Comparison of ENCODE assay signal across 8 cellular contexts in the genomic region with DNA sequence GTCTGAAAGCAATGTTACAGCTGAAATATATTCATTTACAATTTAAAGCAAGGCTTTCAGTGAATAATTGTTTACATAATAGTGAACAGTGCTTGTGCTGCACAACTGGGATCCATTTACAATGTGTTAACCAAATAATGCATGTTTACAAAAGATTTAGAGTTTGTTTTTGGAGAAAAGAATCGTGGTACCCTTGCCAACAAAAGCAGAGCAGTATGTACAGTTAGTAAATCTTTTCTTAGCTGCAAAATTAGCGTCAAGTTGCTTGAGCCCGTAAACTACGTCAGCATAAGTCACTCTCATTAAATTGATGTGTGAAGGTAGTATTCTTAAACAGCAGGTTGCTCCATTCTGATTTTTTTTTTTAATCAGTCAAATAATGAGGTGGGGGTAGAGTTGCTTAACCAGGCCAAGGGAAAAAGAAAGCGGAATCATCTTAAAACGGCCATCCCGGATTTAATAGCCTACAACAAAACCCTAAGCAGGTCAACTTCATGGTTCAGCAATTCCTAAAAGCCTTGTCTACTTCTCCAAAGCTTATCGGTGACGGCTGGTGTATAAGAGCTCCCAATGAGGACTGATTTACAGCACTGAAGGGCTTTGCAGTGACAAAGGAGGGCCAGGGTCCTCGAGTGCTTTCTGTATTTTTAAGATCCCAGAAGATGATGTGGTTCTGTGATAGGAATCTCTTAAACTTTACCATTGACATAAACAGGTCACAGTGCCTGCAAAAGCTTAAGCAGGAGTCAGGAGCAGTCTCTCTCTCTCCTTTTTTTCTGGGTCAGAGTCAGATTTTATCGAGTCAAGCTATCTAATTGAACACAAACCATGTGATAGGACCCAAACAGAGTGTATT.
DNase-seq lines count a peak whose midpoint lies in the region; ATAC-seq and TF ChIP-seq lines count a peak whose summit lies in the region.

No MANE protein-coding gene starts in this region.

- peak overlapping the region; percentile 88 for H3K27ac ChIP-seq in neuronal stem cell (replicated peaks; ENCODE audit: low read length)
- no peak overlapping the region for H3K27ac ChIP-seq in CD8-positive, alpha-beta T cell (ENCODE audit: low read depth, low read length)

- no peak overlapping the region for H3K14ac ChIP-seq in neuronal stem cell (ENCODE audit: low read length)

- no peak overlapping the region for H2BK15ac ChIP-seq in neuronal stem cell (ENCODE audit: low read length)

- peaks cover 2 to 29% of the 10 kb centered on the region in 2 donors for H3K9me3 ChIP-seq in neuronal stem cell (replicated peaks in 1 of 2; ENCODE audit: control insufficient read depth in 2 of 2, insufficient read depth in 1 of 2, low read depth in 1 of 2, low read length in 2 of 2)
- no peaks in the 10 kb centered on the region for H3K9me3 ChIP-seq in CD8-positive, alpha-beta T cell (ENCODE audit: low read length)

- H3K9ac ChIP-seq in neuronal stem cell (ENCODE audit: low read depth, low read length, poor library complexity): no peak overlapping the region

- H2AFZ ChIP-seq in neuronal stem cell (ENCODE audit: low read length): peak overlapping the region; percentile 2

- peaks cover 0 to 2% of the 10 kb centered on the region in 2 donors for H3K36me3 ChIP-seq in neuronal stem cell (replicated peaks in 1 of 2; ENCODE audit: control insufficient read depth in 2 of 2, insufficient read depth in 2 of 2, low read length in 2 of 2)
- no peaks in the 10 kb centered on the region for H3K36me3 ChIP-seq in CD8-positive, alpha-beta T cell (ENCODE audit: insufficient read depth, low read length)

- peak overlapping the region; percentile 31 for H3K4me2 ChIP-seq in neuronal stem cell (ENCODE audit: insufficient read depth, low read length, poor library complexity, severe bottlenecking)

- no peak overlapping the region for H3K23ac ChIP-seq in neuronal stem cell (ENCODE audit: low read depth, low read length, poor library complexity)

- no peak overlapping the region for H3K4me3 Mint-ChIP-seq in activated T-helper 17 cell treated with anti-CD3 and anti-CD28 coated beads, Interleukin-2, amount 50 U/mL, for 72 hours
- no peak overlapping the region for H3K4me3 Mint-ChIP-seq in CD8-positive, alpha-beta T cell

- no peaks in the 10 kb centered on the region for H3K4me1 Mint-ChIP-seq in activated T-helper 17 cell treated with anti-CD3 and anti-CD28 coated beads, Interleukin-2, amount 50 U/mL, for 72 hours
- no peaks in the 10 kb centered on the region for H3K4me1 Mint-ChIP-seq in CD8-positive, alpha-beta T cell (ENCODE audit: low read depth)

- H3K18ac ChIP-seq in neuronal stem cell (ENCODE audit: low read length): no peak overlapping the region

- H3K9me3 Mint-ChIP-seq in activated T-helper 17 cell treated with anti-CD3 and anti-CD28 coated beads, Interleukin-2, amount 50 U/mL, for 72 hours: peaks cover 8% of the 10 kb centered on the region
- peaks cover 4% of the 10 kb centered on the region for H3K9me3 Mint-ChIP-seq in CD8-positive, alpha-beta T cell

- H4K91ac ChIP-seq in neuronal stem cell (ENCODE audit: low read depth, low read length, poor library complexity): no peak overlapping the region

- no peaks in the 10 kb centered on the region for H3K27me3 ChIP-seq in neuronal stem cell (ENCODE audit: control insufficient read depth in 3 of 3, insufficient read depth in 3 of 3, low read depth in 1 of 3, low read length in 3 of 3)
- H3K27me3 ChIP-seq in CD8-positive, alpha-beta T cell (ENCODE audit: insufficient read depth, low read length): no peaks in the 10 kb centered on the region

- no peak for ATAC-seq in activated T-helper 17 cell treated with anti-CD3 and anti-CD28 coated beads, Interleukin-2, amount 50 U/mL, for 72 hours (replicated peaks)
- ATAC-seq in CD8-positive, alpha-beta T cell: no peak

- H3K36me3 Mint-ChIP-seq in activated T-helper 17 cell treated with anti-CD3 and anti-CD28 coated beads, Interleukin-2, amount 50 U/mL, for 72 hours (ENCODE audit: low read depth): no peaks in the 10 kb centered on the region
- H3K36me3 Mint-ChIP-seq in CD8-positive, alpha-beta T cell: no peaks in the 10 kb centered on the region

- POLR2A ChIA-PET in CD8-positive, alpha-beta T cell (lab: Charles Lee): no interaction called here

- H3K4ac ChIP-seq in neuronal stem cell (ENCODE audit: low read length): no peak overlapping the region

- CTCF ChIA-PET in CD8-positive, alpha-beta T cell (lab: Charles Lee): no interaction called here

- no peak overlapping the region for H3K4me3 ChIP-seq in neuronal stem cell (ENCODE audit: low read length in 2 of 2)
- H3K4me3 ChIP-seq in CD8-positive, alpha-beta T cell (ENCODE audit: low read depth, low read length): no peak overlapping the region

- H3K79me1 ChIP-seq in neuronal stem cell (ENCODE audit: low read depth, low read length): no peaks in the 10 kb centered on the region

- no peak overlapping the region for H2AK5ac ChIP-seq in neuronal stem cell (ENCODE audit: low read depth, low read length)

- no peak overlapping the region for H4K8ac ChIP-seq in neuronal stem cell (ENCODE audit: low read depth, low read length)

- WGBS in neuronal stem cell (ENCODE audit: extremely low coverage in 2 of 2, insufficient read length in 2 of 2, insufficient replicate concordance in 1 of 2), 2 donors: no CpG with 5 or more reads among the region's 11 CpGs

- intact Hi-C loops in CD8-positive, alpha-beta T cell (cut with DNase I, micrococcal nuclease): no loop called here

- TF ChIP-seq CTCF in CD8-positive, alpha-beta T cell (IDR thresholded peaks at IDR 0.05): no peak

- no peak overlapping the region for H3K27ac Mint-ChIP-seq in activated T-helper 17 cell treated with anti-CD3 and anti-CD28 coated beads, Interleukin-2, amount 50 U/mL, for 72 hours
- H3K27ac Mint-ChIP-seq in CD8-positive, alpha-beta T cell: no peak overlapping the region

- H3K4me1 ChIP-seq in neuronal stem cell (ENCODE audit: control insufficient read depth in 2 of 2, insufficient read depth in 1 of 2, low read depth in 1 of 2, low read length in 2 of 2): peaks cover 31 to 51% of the 10 kb centered on the region in 2 donors
- H3K4me1 ChIP-seq in CD8-positive, alpha-beta T cell (ENCODE audit: insufficient read depth, low read length): no peaks in the 10 kb centered on the region

- no peaks in the 10 kb centered on the region for H3K27me3 Mint-ChIP-seq in activated T-helper 17 cell treated with anti-CD3 and anti-CD28 coated beads, Interleukin-2, amount 50 U/mL, for 72 hours
- H3K27me3 Mint-ChIP-seq in CD8-positive, alpha-beta T cell (ENCODE audit: low read depth): no peaks in the 10 kb centered on the region

- DNase-seq in EL (peak; percentile 35), NCI-H524 (lab: John Stamatoyannopoulos, UW) (peak; percentile 68 to 86), ecto neural progenitor cell (ENCODE audit: low spot score) (peak; percentile 65), neuronal stem cell (ENCODE audit: low spot score) (peak; percentile 81), GM19238 (ENCODE audit: insufficient read length, low spot score) (no peak)
- DNase-seq in effector CD4-positive, alpha-beta T cell: no peak
- DNase-seq in CD8-positive, alpha-beta T cell: no peak

- no peak overlapping the region for H2BK12ac ChIP-seq in neuronal stem cell (ENCODE audit: low read length)

- H2BK120ac ChIP-seq in neuronal stem cell (ENCODE audit: low read depth, low read length): no peak overlapping the region

- no peak overlapping the region for H2BK5ac ChIP-seq in neuronal stem cell (ENCODE audit: low read length)

Comparison
In these comparisons a context has a peak if more than half of its experiments do, and no peak if none do; other contexts are left out.
1. DNase-seq: peak in EL (single experiment), NCI-H524 (2 of 2), ecto neural progenitor cell (single experiment) and neuronal stem cell (single experiment); none in GM19238 (single experiment), effector CD4-positive, alpha-beta T cell (single experiment) and CD8-positive, alpha-beta T cell (0 of 7).